11 cellular contexts compared by ENCODE assay signal in genomic region chr7:24052572-24053223, GRCh38.
DNase-seq lines count a peak whose midpoint lies in the region; ATAC-seq and TF ChIP-seq lines count a peak whose summit lies in the region.
"Had no signal": no experiment of that assay in that cellular context is flagged by ENCODE, and none has a peak within 500 bp of the region (broad histone marks: within the 10 kb centered on the region; RNA-seq: fewer than 3 reads in every experiment).

No MANE protein-coding gene starts in this region.

- ATAC-seq in HG03457 (IDR thresholded peaks at IDR 0.05; ENCODE audit: unreplicated experiment) (no peak), GM21447 (IDR thresholded peaks at IDR 0.05; ENCODE audit: unreplicated experiment) (no peak)

- H3K36me3 ChIP-seq in HEK293 (ENCODE audit: control insufficient read depth in 2 of 2, insufficient read depth in 1 of 2, low read length in 2 of 2): no peaks in the 10 kb centered on the region

- DNase-seq in AG04450 (ENCODE audit: low read depth, low spot score) (peak; percentile 50), NOMO-1 treated with dmso at 0.1 percent for 144 hours (lab: John Stamatoyannopoulos, UW; ENCODE audit: unreplicated experiment) (peak; percentile 72), epithelial cell of esophagus (ENCODE audit: low read depth) (peak; percentile 77), T-helper 9 cell (no peak)
- DNase-seq in activated CD4-positive, alpha-beta T cell treated with anti-CD3 and anti-CD28 coated beads, Interleukin-2, amount 10 ng/mL, durations not matched to agents 7 days and 5 days: no peak
- DNase-seq: CD8-positive, alpha-beta memory T cell; cerebellar nuclear complex; immature natural killer cell had no signal

- H3K9me3 Mint-ChIP-seq in activated CD4-positive, alpha-beta T cell treated with anti-CD3 and anti-CD28 coated beads, Interleukin-2, amount 10 ng/mL, durations not matched to agents 7 days and 5 days: no peaks in the 10 kb centered on the region
- H3K9me3 Mint-ChIP-seq: CD8-positive, alpha-beta memory T cell had no signal

- H3K27me3 Mint-ChIP-seq in activated CD4-positive, alpha-beta T cell treated with anti-CD3 and anti-CD28 coated beads, Interleukin-2, amount 10 ng/mL, durations not matched to agents 7 days and 5 days: peaks cover 25% of the 10 kb centered on the region

- no peak overlapping the region for H3K4me3 Mint-ChIP-seq in activated CD4-positive, alpha-beta T cell treated with anti-CD3 and anti-CD28 coated beads, Interleukin-2, amount 10 ng/mL, durations not matched to agents 7 days and 5 days
- H3K4me3 Mint-ChIP-seq: CD8-positive, alpha-beta memory T cell; immature natural killer cell had no signal

- CTCF ChIA-PET in AG04450 (lab: Charles Lee): no interaction called here
- CTCF ChIA-PET in HEK293 (lab: Yijun Ruan, JAX): interaction anchor here (0.6 to 1.1 kb wide), 3 partner anchors 13 to 939 kb away, joined by 3 to 4 read pairs (median 3); no protein-coding TSS in a partner anchor
- CTCF ChIA-PET in activated CD4-positive, alpha-beta T cell treated with anti-CD3 and anti-CD28 coated beads, Interleukin-2, amount 10 ng/mL, durations not matched to agents 7 days and 5 days (lab: Charles Lee): no interaction called here

- no peak overlapping the region for H3K27ac ChIP-seq in AG04450 (ENCODE audit: low read depth, low read length)
- no peak overlapping the region for H3K27ac ChIP-seq in HEK293 (ENCODE audit: extremely low read depth, low read depth, low read length)

- H3K4me1 Mint-ChIP-seq in activated CD4-positive, alpha-beta T cell treated with anti-CD3 and anti-CD28 coated beads, Interleukin-2, amount 10 ng/mL, durations not matched to agents 7 days and 5 days: peaks cover 3% of the 10 kb centered on the region
- H3K4me1 Mint-ChIP-seq: immature natural killer cell had no signal

- H3K36me3 Mint-ChIP-seq in activated CD4-positive, alpha-beta T cell treated with anti-CD3 and anti-CD28 coated beads, Interleukin-2, amount 10 ng/mL, durations not matched to agents 7 days and 5 days (ENCODE audit: low read depth): no peaks in the 10 kb centered on the region
- H3K36me3 Mint-ChIP-seq: CD8-positive, alpha-beta memory T cell; immature natural killer cell had no signal

- POLR2A ChIA-PET in AG04450 (lab: Yijun Ruan, JAX): interaction anchor here (0.6 kb wide), 1 partner anchor 96 kb away, joined by 3 read pairs; no protein-coding TSS in a partner anchor
- POLR2A ChIA-PET in HEK293 (lab: Yijun Ruan, JAX): no interaction called here
- POLR2A ChIA-PET in activated CD4-positive, alpha-beta T cell treated with anti-CD3 and anti-CD28 coated beads, Interleukin-2, amount 10 ng/mL, durations not matched to agents 7 days and 5 days (lab: Charles Lee): no interaction called here

- TF ChIP-seq CTCF in AG04450 (IDR thresholded peaks at IDR 0.05; ENCODE audit: low read depth, low read length) (no peak), HEK293 (tag by site-specific recombination; IDR thresholded peaks at IDR 0.05) (no peak), epithelial cell of esophagus (IDR thresholded peaks at IDR 0.05; ENCODE audit: insufficient read depth, low read depth, low read length, missing control alignments) (no peak)

- H3K9me3 ChIP-seq in AG04450 (ENCODE audit: control insufficient read depth, insufficient read depth, low read length) (no peaks in the 10 kb centered on the region), HEK293 (ENCODE audit: control insufficient read depth, insufficient read depth, low read depth, low read length) (no peaks in the 10 kb centered on the region)

- peaks cover 7% of the 10 kb centered on the region for H3K27me3 ChIP-seq in AG04450 (ENCODE audit: control insufficient read depth, insufficient read depth, low read length)

- H3K4me3 ChIP-seq in AG04450 (ENCODE audit: low read depth, low read length) (no peak overlapping the region), HEK293 (ENCODE audit: low read depth, low read length) (no peak overlapping the region), epithelial cell of esophagus (ENCODE audit: low read length) (no peak overlapping the region)

- H3K4me1 ChIP-seq in HEK293 (ENCODE audit: control insufficient read depth, insufficient read depth, low read length): peaks cover 12% of the 10 kb centered on the region

- H3K27ac Mint-ChIP-seq in activated CD4-positive, alpha-beta T cell treated with anti-CD3 and anti-CD28 coated beads, Interleukin-2, amount 10 ng/mL, durations not matched to agents 7 days and 5 days: no peak overlapping the region
- H3K27ac Mint-ChIP-seq: CD8-positive, alpha-beta memory T cell; immature natural killer cell had no signal

TF ChIP-seq in HEK293, 187 proteins besides CTCF, POLR2A, EP300 and RAD21 (continues in another document):
- TF ChIP-seq OVOL3 (tag by site-specific recombination; IDR thresholded peaks at IDR 0.05) (no peak), ZNF223 (tag by site-specific recombination; IDR thresholded peaks at IDR 0.05) (no peak), ZNF335 (tag by site-specific recombination; conservative IDR thresholded peaks at IDR 0.05) (peak; percentile 70), ZNF600 (tag by site-specific recombination; IDR thresholded peaks at IDR 0.05) (peak; percentile 27; the same call in 1 of the 2 replicates), PRDM10 (tag by site-specific recombination; IDR thresholded peaks at IDR 0.05) (peak; percentile 53; the same call in 1 of the 2 replicates), ZNF362 (tag by site-specific recombination; IDR thresholded peaks at IDR 0.05) (0 out of 2 replicates have a peak, but pooled peaks have one; percentile 37), ZNF10 (tag by site-specific recombination; IDR thresholded peaks at IDR 0.05) (no peak)
- TF ChIP-seq, protein P1, sequence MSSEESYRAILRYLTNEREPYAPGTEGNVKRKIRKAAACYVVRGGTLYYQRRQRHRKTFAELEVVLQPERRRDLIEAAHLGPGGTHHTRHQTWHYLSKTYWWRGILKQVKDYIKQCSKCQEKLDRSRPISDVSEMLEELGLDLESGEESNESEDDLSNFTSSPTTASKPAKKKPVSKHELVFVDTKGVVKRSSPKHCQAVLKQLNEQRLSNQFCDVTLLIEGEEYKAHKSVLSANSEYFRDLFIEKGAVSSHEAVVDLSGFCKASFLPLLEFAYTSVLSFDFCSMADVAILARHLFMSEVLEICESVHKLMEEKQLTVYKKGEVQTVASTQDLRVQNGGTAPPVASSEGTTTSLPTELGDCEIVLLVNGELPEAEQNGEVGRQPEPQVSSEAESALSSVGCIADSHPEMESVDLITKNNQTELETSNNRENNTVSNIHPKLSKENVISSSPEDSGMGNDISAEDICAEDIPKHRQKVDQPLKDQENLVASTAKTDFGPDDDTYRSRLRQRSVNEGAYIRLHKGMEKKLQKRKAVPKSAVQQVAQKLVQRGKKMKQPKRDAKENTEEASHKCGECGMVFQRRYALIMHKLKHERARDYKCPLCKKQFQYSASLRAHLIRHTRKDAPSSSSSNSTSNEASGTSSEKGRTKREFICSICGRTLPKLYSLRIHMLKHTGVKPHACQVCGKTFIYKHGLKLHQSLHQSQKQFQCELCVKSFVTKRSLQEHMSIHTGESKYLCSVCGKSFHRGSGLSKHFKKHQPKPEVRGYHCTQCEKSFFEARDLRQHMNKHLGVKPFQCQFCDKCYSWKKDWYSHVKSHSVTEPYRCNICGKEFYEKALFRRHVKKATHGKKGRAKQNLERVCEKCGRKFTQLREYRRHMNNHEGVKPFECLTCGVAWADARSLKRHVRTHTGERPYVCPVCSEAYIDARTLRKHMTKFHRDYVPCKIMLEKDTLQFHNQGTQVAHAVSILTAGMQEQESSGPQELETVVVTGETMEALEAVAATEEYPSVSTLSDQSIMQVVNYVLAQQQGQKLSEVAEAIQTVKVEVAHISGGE (tag by site-specific recombination; conservative IDR thresholded peaks at IDR 0.05; ENCODE audit: low read depth): no peak

Comparison
In these comparisons a context has a peak if more than half of its experiments do, and no peak if none do; other contexts are left out.
1. DNase-seq: peak in AG04450 (single experiment), NOMO-1 treated with dmso at 0.1 percent for 144 hours (single experiment) and epithelial cell of esophagus (single experiment); none in T-helper 9 cell (single experiment) and activated CD4-positive, alpha-beta T cell treated with anti-CD3 and anti-CD28 coated beads, Interleukin-2, amount 10 ng/mL, durations not matched to agents 7 days and 5 days (single experiment).